12 cellular contexts compared by ENCODE assay signal in the genomic region with DNA sequence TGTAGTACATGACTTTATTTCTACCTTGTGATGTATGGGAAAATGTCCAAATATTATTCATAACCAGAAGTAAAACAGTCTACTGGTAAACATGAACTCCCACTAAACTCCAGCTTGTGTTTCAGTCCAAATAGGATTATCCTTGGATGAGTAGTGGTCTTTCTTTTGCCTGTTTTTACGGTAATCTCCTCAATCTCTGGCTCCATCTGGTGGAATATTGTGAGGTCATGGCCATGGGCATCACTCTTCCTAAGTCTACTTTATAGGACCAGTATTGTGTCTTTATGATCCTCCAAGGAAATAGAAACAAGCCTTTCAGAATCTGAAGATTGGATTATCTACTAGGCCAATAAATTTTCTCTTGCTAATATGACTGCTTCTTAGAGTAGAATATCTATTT.
DNase-seq lines count a peak whose midpoint lies in the region.
"Had no signal": no experiment of that assay in that cellular context is flagged by ENCODE, and none has a peak within 500 bp of the region (broad histone marks: within the 10 kb centered on the region; RNA-seq: fewer than 3 reads in every experiment).

No MANE protein-coding gene starts in this region.

- no peak overlapping the region for H3K4me3 ChIP-seq in iPS DF 6.9 (ENCODE audit: low read length)
- H3K4me3 ChIP-seq: GM12878 had no signal

- H3K36me3 ChIP-seq in iPS DF 6.9 (ENCODE audit: control insufficient read depth, insufficient read depth, low read length): no peaks in the 10 kb centered on the region

- DNase-seq in ACHN (peak; percentile 3), NCI-H1092 treated with DMSO at 0.1 percent for 48 hours (lab: John Stamatoyannopoulos, UW) (peak; percentile 33), SK-MEL-5 (ENCODE audit: low read depth, low spot score) (peak; percentile 52), iPS DF 6.9 (ENCODE audit: low read depth, low spot score) (peak; percentile 13), AML-193 (lab: John Stamatoyannopoulos, UW) (no peak), NCI-H2029 treated with DMSO at 0.1 percent for 48 hours (lab: John Stamatoyannopoulos, UW) (no peak), foreskin melanocyte (no peak), mesenteric fat pad (ENCODE audit: low spot score) (no peak)
- DNase-seq: natural killer cell, NCI-H774, T-helper 9 cell had no signal

- WGBS in iPS DF 6.9 (ENCODE audit: insufficient coverage, insufficient read length): no CpG with 5 or more reads among the region's 1 CpG

- in situ Hi-C loops in ACHN (cut with HindIII; ENCODE audit: low pct_ligation_motif_present, low pct_unique_long_range_greater_than_20kb, low sequenced_read_pairs) (no loop called here), SK-MEL-5 (cut with HindIII; ENCODE audit: low pct_unique_long_range_greater_than_20kb, low sequenced_read_pairs) (no loop called here)

- H3K4me1 ChIP-seq in iPS DF 6.9 (ENCODE audit: control insufficient read depth, insufficient read depth, low read length): no peaks in the 10 kb centered on the region

- H3K27me3 ChIP-seq in iPS DF 6.9 (ENCODE audit: control insufficient read depth, insufficient read depth, low read length): no peaks in the 10 kb centered on the region

- no peak overlapping the region for H3K27ac ChIP-seq in iPS DF 6.9 (ENCODE audit: low read length)

- no peaks in the 10 kb centered on the region for H3K9me3 ChIP-seq in iPS DF 6.9 (ENCODE audit: control insufficient read depth, insufficient read depth, low read length)

Comparison
In these comparisons a context has a peak if more than half of its experiments do, and no peak if none do; other contexts are left out.
1. DNase-seq: peak in ACHN (single experiment), NCI-H1092 treated with DMSO at 0.1 percent for 48 hours (single experiment), SK-MEL-5 (single experiment) and iPS DF 6.9 (single experiment); none in AML-193 (0 of 2), NCI-H2029 treated with DMSO at 0.1 percent for 48 hours (single experiment), foreskin melanocyte (single experiment) and mesenteric fat pad (single experiment).